Comparison of ENCODE assay signal across 17 cellular contexts in genomic region chr5:172145870-172146747, GRCh38. TPM values are rescaled to one million over a fixed set of nuclear protein-coding genes. Genes with fewer than 3 reads are reported as not detected.
DNase-seq lines count a peak whose midpoint lies in the region; ATAC-seq, FAIRE-seq and TF ChIP-seq lines count a peak whose summit lies in the region.
"Had no signal": no experiment of that assay in that cellular context is flagged by ENCODE, and none has a peak within 500 bp of the region (broad histone marks: within the 10 kb centered on the region; RNA-seq: fewer than 3 reads in every experiment).

No MANE protein-coding gene starts in this region.

- POLR2A ChIA-PET in CD8-positive, alpha-beta T cell (lab: Charles Lee): interaction anchor here (0.6 to 1.1 kb wide), 3 partner anchors 28 to 51 kb away, joined by 3 to 6 read pairs (median 3); no protein-coding TSS in a partner anchor

- no peak for ATAC-seq in CD8-positive, alpha-beta T cell
- ATAC-seq in HG02678 (IDR thresholded peaks at IDR 0.05; ENCODE audit: unreplicated experiment): no peak

- no peaks in the 10 kb centered on the region for H3K27me3 ChIP-seq in CD8-positive, alpha-beta T cell (ENCODE audit: insufficient read depth, low read length)
- H3K27me3 ChIP-seq in endodermal cell (ENCODE audit: control insufficient read depth, insufficient read depth, low read length, poor library complexity, severe bottlenecking) (no peaks in the 10 kb centered on the region), osteoblast (ENCODE audit: insufficient read depth, low read length) (no peaks in the 10 kb centered on the region)
- H3K27me3 ChIP-seq: stomach had no signal

- H2AFZ ChIP-seq in osteoblast (ENCODE audit: low read length): no peak overlapping the region
- H2AFZ ChIP-seq: GM23248 had no signal

- H3K9ac ChIP-seq in endodermal cell (ENCODE audit: extremely low read depth, low read length, poor library complexity, severe bottlenecking): no peak overlapping the region
- H3K9ac ChIP-seq: GM23248 had no signal

- H3K27me3 Mint-ChIP-seq in CD8-positive, alpha-beta T cell (ENCODE audit: low read depth): no peaks in the 10 kb centered on the region
- no peaks in the 10 kb centered on the region for H3K27me3 Mint-ChIP-seq in endodermal cell (ENCODE audit: insufficient read depth)

- no peak overlapping the region for H3K4me3 Mint-ChIP-seq in CD8-positive, alpha-beta T cell
- no peak overlapping the region for H3K4me3 Mint-ChIP-seq in endodermal cell
- H3K4me3 Mint-ChIP-seq: T-helper 1 cell treated with Interleukin-12 subunit alpha and Interleukin-12 subunit beta and Interleukin-4 antibody, amounts not matched to agents 30 μg/mL and 1 μg/mL, for 36 hours had no signal

- H3K36me3 Mint-ChIP-seq in CD8-positive, alpha-beta T cell: peaks cover 74% of the 10 kb centered on the region
- H3K36me3 Mint-ChIP-seq in endodermal cell (ENCODE audit: low read depth): peaks cover 3% of the 10 kb centered on the region

- peaks cover 82% of the 10 kb centered on the region for H3K79me2 ChIP-seq in osteoblast (ENCODE audit: insufficient read depth, low read length)

- peaks cover 91% of the 10 kb centered on the region for H3K4me1 ChIP-seq in CD8-positive, alpha-beta T cell (ENCODE audit: insufficient read depth, low read length)
- H3K4me1 ChIP-seq in endodermal cell (ENCODE audit: control insufficient read depth, insufficient read depth, low read length): peaks cover 10% of the 10 kb centered on the region
- H3K4me1 ChIP-seq in osteoblast (ENCODE audit: insufficient read depth, low read length): peaks cover 14% of the 10 kb centered on the region

- H3K27ac ChIP-seq in CD8-positive, alpha-beta T cell (ENCODE audit: low read depth, low read length): no peak overlapping the region
- no peak overlapping the region for H3K27ac ChIP-seq in endodermal cell (ENCODE audit: low read depth, low read length)
- H3K27ac ChIP-seq in osteoblast (ENCODE audit: low read depth, low read length): no peak overlapping the region
- H3K27ac ChIP-seq: GM23248, HL-60, stomach had no signal

- H3K9me3 Mint-ChIP-seq in CD8-positive, alpha-beta T cell: no peaks in the 10 kb centered on the region
- no peaks in the 10 kb centered on the region for H3K9me3 Mint-ChIP-seq in endodermal cell
- H3K9me3 Mint-ChIP-seq: T-helper 1 cell treated with Interleukin-12 subunit alpha and Interleukin-12 subunit beta and Interleukin-4 antibody, amounts not matched to agents 30 μg/mL and 1 μg/mL, for 36 hours had no signal

- H3K27ac Mint-ChIP-seq in CD8-positive, alpha-beta T cell: peak overlapping the region; percentile 90
- peak overlapping the region; percentile 50 for H3K27ac Mint-ChIP-seq in endodermal cell

- no peak for FAIRE-seq in RCC 7860 (lab: Jason Lieb, UNC)
- FAIRE-seq: D721Med had no signal

- H3K4me3 ChIP-seq in CD8-positive, alpha-beta T cell (ENCODE audit: low read depth, low read length): no peak overlapping the region
- H3K4me3 ChIP-seq in endodermal cell (ENCODE audit: low read length) (no peak overlapping the region), osteoblast (ENCODE audit: insufficient read depth, low read length) (no peak overlapping the region)
- H3K4me3 ChIP-seq: GM23248, lung, stomach had no signal

- TF ChIP-seq CTCF in CD8-positive, alpha-beta T cell (IDR thresholded peaks at IDR 0.05): no peak
- no peak for TF ChIP-seq CTCF in endodermal cell (conservative IDR thresholded peaks at IDR 0.05)
- no peak for TF ChIP-seq CTCF in osteoblast (IDR thresholded peaks at IDR 0.05; ENCODE audit: extremely low read depth, low read depth, low read length)

- no peaks in the 10 kb centered on the region for H3K9me3 ChIP-seq in CD8-positive, alpha-beta T cell (ENCODE audit: low read length)
- H3K9me3 ChIP-seq in endodermal cell (ENCODE audit: control insufficient read depth, low read length) (no peaks in the 10 kb centered on the region), osteoblast (ENCODE audit: low read depth, low read length) (no peaks in the 10 kb centered on the region)
- H3K9me3 ChIP-seq: stomach had no signal

- DNase-seq in CD8-positive, alpha-beta T cell: no peak
- DNase-seq in RCC 7860 (ENCODE audit: low spot score): peak; percentile 8
- DNase-seq in endodermal cell: peak; percentile 51
- peak; percentile 62 for DNase-seq in osteoblast (ENCODE audit: insufficient read length, low spot score, missing footprints)
- no peak for DNase-seq in NOMO-1 (lab: John Stamatoyannopoulos, UW; ENCODE audit: unreplicated experiment in 2 of 2)
- no peak for DNase-seq in middle frontal gyrus (ENCODE audit: extremely low spot score, low spot score)
- DNase-seq: GM23248; NCI-H2171 treated with DMSO at 0.1 percent for 48 hours; stimulated activated CD4-positive, alpha-beta T cell treated with anti-CD3 and anti-CD28 coated beads, Interleukin-2, amount 100 ng/mL, for 48 hours; stomach had no signal

- peaks cover 33% of the 10 kb centered on the region for H3K36me3 ChIP-seq in CD8-positive, alpha-beta T cell (ENCODE audit: insufficient read depth, low read length)
- H3K36me3 ChIP-seq in endodermal cell (ENCODE audit: control insufficient read depth, insufficient read depth, low read length): no peaks in the 10 kb centered on the region
- H3K36me3 ChIP-seq in osteoblast (ENCODE audit: insufficient read depth, low read length): no peaks in the 10 kb centered on the region

- H3K4me1 Mint-ChIP-seq in CD8-positive, alpha-beta T cell (ENCODE audit: low read depth): peaks cover 92% of the 10 kb centered on the region
- H3K4me1 Mint-ChIP-seq in endodermal cell: peaks cover 37% of the 10 kb centered on the region

- intact Hi-C loops in CD8-positive, alpha-beta T cell (cut with DNase I, micrococcal nuclease): loop anchor here in 1 of 2 experiments (2.0 kb wide), 1 partner anchor 17 kb away; no protein-coding TSS in a partner anchor

- no peak overlapping the region for H3K4me2 ChIP-seq in osteoblast (ENCODE audit: insufficient read depth, low read length)

- H4K20me1 ChIP-seq in osteoblast (ENCODE audit: insufficient read depth, low read length): peaks cover 40% of the 10 kb centered on the region

- CTCF ChIA-PET in CD8-positive, alpha-beta T cell (lab: Charles Lee): no interaction called here

- WGBS in endodermal cell (ENCODE audit: insufficient coverage in 1 of 2, insufficient read length in 1 of 2), 2 experiments: 85 to 93% methylated on average over 6 to 21 of the region's 21 CpGs

RNA-seq across cellular contexts. Expression of gene STK10, which starts 41.9 kb away (rescaled TPM):
- 100 to 1,000 TPM; 172 to 182 TPM for total RNA-seq in CD8-positive, alpha-beta T cell
- total RNA-seq in endodermal cell (10 to 100 TPM; 14.3 to 17.9 TPM), osteoblast (27.1 and 32.7 TPM in 2 replicates)
- polyA plus RNA-seq in endodermal cell (2013, experiment 1 of 2): 6.8 TPM
- 8.1 TPM for polyA plus RNA-seq in endodermal cell (2013, experiment 2 of 2)

RNA-seq across cellular contexts. Expression of gene EFCAB9, which starts 47.9 kb away (rescaled TPM):
- total RNA-seq in CD8-positive, alpha-beta T cell: not detected
- not detected for total RNA-seq in endodermal cell
- 0.36 TPM for polyA plus RNA-seq in endodermal cell (2013, experiment 1 of 2)
- polyA plus RNA-seq in endodermal cell (2013, experiment 2 of 2): not detected
- total RNA-seq in osteoblast: not detected in 2 replicates
- total RNA-seq: GM23248, lung, M059J, OCI-LY7, stomach had no signal
- polyA plus RNA-seq: GM23248, lung, stomach had no signal

Comparison
In these comparisons a context has a peak if more than half of its experiments do, and no peak if none do; other contexts are left out.
1. DNase-seq: peak in RCC 7860 (single experiment), endodermal cell (single experiment) and osteoblast (single experiment); none in CD8-positive, alpha-beta T cell (0 of 7), NOMO-1 (0 of 2) and middle frontal gyrus (single experiment).